In genomic region chr5:127665641-127666040, GRCh38 we compare ENCODE assay signal across 25 cellular contexts. TPM values are rescaled to one million over a fixed set of nuclear protein-coding genes. Genes with fewer than 3 reads are reported as not detected.
DNase-seq lines count a peak whose midpoint lies in the region; FAIRE-seq and TF ChIP-seq lines count a peak whose summit lies in the region.
"Had no signal": no experiment of that assay in that cellular context is flagged by ENCODE, and none has a peak within 500 bp of the region (broad histone marks: within the 10 kb centered on the region; RNA-seq: fewer than 3 reads in every experiment).

No MANE protein-coding gene starts in this region.

- H3K36me3 ChIP-seq in esophagus muscularis mucosa (no peaks in the 10 kb centered on the region), sigmoid colon (no peaks in the 10 kb centered on the region)
- H3K36me3 ChIP-seq: MG63, Peyer's patch, SJCRH30 had no signal

- no peak for FAIRE-seq in GM19239 (lab: Jason Lieb, UNC)
- FAIRE-seq: HepG2, K562 had no signal

- peak overlapping the region; percentile 69 to 72 (median 70) for H3K27ac ChIP-seq in esophagus muscularis mucosa (replicated peaks in 1 of 4)
- peak overlapping the region; percentile 45 to 72 (median 56) for H3K27ac ChIP-seq in sigmoid colon
- H3K27ac ChIP-seq: HL-60, Peyer's patch, SJCRH30 had no signal

- no peaks in the 10 kb centered on the region for H3K9me3 ChIP-seq in esophagus muscularis mucosa
- no peaks in the 10 kb centered on the region for H3K9me3 ChIP-seq in sigmoid colon
- H3K9me3 ChIP-seq: MG63, Peyer's patch, SJCRH30 had no signal

- H3K27me3 ChIP-seq in esophagus muscularis mucosa = no peaks in the 10 kb centered on the region
- no peaks in the 10 kb centered on the region for H3K27me3 ChIP-seq in sigmoid colon
- H3K27me3 ChIP-seq: MG63, Peyer's patch had no signal

- peaks cover 0 to 74% (median 62%) of the 10 kb centered on the region in 4 donors for H3K4me1 ChIP-seq in esophagus muscularis mucosa
- peaks cover 0 to 33% (median 29%) of the 10 kb centered on the region in 4 donors for H3K4me1 ChIP-seq in sigmoid colon
- H3K4me1 ChIP-seq: Peyer's patch, SJCRH30 had no signal

- DNase-seq in GM03348 (ENCODE audit: low spot score) (peak; percentile 14), esophagus muscularis mucosa (ENCODE audit: extremely low spot score) (no peak), foreskin melanocyte (peak; percentile 2), sigmoid colon (no peak), mucosa of gallbladder (ENCODE audit: low spot score) (no peak), DMS 273 (lab: John Stamatoyannopoulos, UW; ENCODE audit: unreplicated experiment) (no peak), GM19239 (ENCODE audit: insufficient read length, low spot score) (no peak)
- DNase-seq: 8988T; C1 segment of cervical spinal cord; CD8-positive, alpha-beta memory T cell; GF-D8; H7; MG63; NCI-H1417; NCI-H1694 treated with DMSO at 0.1 percent for 48 hours; NCI-H2081 treated with DMSO at 0.1 percent for 48 hours; NCI-H524 treated with DMSO at 0.1 percent for 48 hours; Peyer's patch; SJCRH30 had no signal

- H3K4me3 ChIP-seq in esophagus muscularis mucosa (no peak overlapping the region), sigmoid colon (no peak overlapping the region)
- H3K4me3 ChIP-seq: K562, MG63, Peyer's patch, SJCRH30 had no signal

- TF ChIP-seq CTCF in esophagus muscularis mucosa (IDR thresholded peaks at IDR 0.05) (no peak), sigmoid colon (IDR thresholded peaks at IDR 0.05) (no peak)

- intact Hi-C loops in esophagus muscularis mucosa (cut with DNase I) = no loop called here
- intact Hi-C loops in sigmoid colon (cut with DNase I) = no loop called here

- TF ChIP-seq POLR2A in esophagus muscularis mucosa (IDR thresholded peaks at IDR 0.05; ENCODE audit: low read depth) (no peak), sigmoid colon (IDR thresholded peaks at IDR 0.05) (no peak)

- TF ChIP-seq EP300 in esophagus muscularis mucosa (IDR thresholded peaks at IDR 0.05) = no peak
- TF ChIP-seq EP300 in sigmoid colon (IDR thresholded peaks at IDR 0.05) = no peak

RNA-seq across cellular contexts. Expression of gene CTXN3, which starts 16.8 kb away (rescaled TPM):
- total RNA-seq in esophagus muscularis mucosa (not detected), sigmoid colon (not detected), mucosa of gallbladder (not detected)
- not detected for polyA plus RNA-seq in sigmoid colon
- total RNA-seq: CD8-positive, alpha-beta memory T cell; H7; HepG2; HT-29; K562; LHCN-M2; OCI-LY7; Peyer's patch; SJCRH30 had no signal
- polyA plus RNA-seq: CD8-positive, alpha-beta memory T cell; HepG2; K562 had no signal

RNA-seq across cellular contexts. Expression of gene CCDC192, which starts 37.5 kb away (rescaled TPM):
- total RNA-seq in esophagus muscularis mucosa (1 to 10 TPM in 3 of 4 donors, under 1 TPM in 1; 0.33 to 1.7 (median 1.1) TPM), sigmoid colon (under 1 TPM in 1 of 4 donors, not detected in 3; 0.36 TPM), mucosa of gallbladder (not detected)
- 1 to 10 TPM in 1 of 3 donors, not detected in 2; 2.4 TPM for polyA plus RNA-seq in sigmoid colon
- total RNA-seq: CD8-positive, alpha-beta memory T cell; HepG2; HT-29; LHCN-M2; OCI-LY7; Peyer's patch; SJCRH30 had no signal
- polyA plus RNA-seq: CD8-positive, alpha-beta memory T cell; HepG2 had no signal

Comparison
In these comparisons a context has a peak if more than half of its experiments do, and no peak if none do; other contexts are left out.
1. DNase-seq: peak in GM03348 (single experiment) and foreskin melanocyte (single experiment); none in esophagus muscularis mucosa (single experiment), sigmoid colon (single experiment), mucosa of gallbladder (single experiment), DMS 273 (single experiment) and GM19239 (single experiment).